ENCODE assay signal across 22 cellular contexts in genomic region chr19:48921721-48922500, GRCh38. TPM values are rescaled to one million over a fixed set of nuclear protein-coding genes. Genes with fewer than 3 reads are reported as not detected.
DNase-seq lines count a peak whose midpoint lies in the region; ATAC-seq, FAIRE-seq and TF ChIP-seq lines count a peak whose summit lies in the region.
"Had no signal": no experiment of that assay in that cellular context is flagged by ENCODE, and none has a peak within 500 bp of the region (broad histone marks: within the 10 kb centered on the region; RNA-seq: fewer than 3 reads in every experiment).

No MANE protein-coding gene starts in this region.

- intact Hi-C loops in HepG2 (cut with micrococcal nuclease; ENCODE audit: unreplicated experiment) (no loop called here), right lobe of liver (cut with DNase I) (no loop called here)

- H3K27ac ChIP-seq in HepG2 (ENCODE audit: extremely low read length, insufficient read depth, low read length) (no peak overlapping the region), right lobe of liver (no peak overlapping the region)
- H3K27ac ChIP-seq: 22Rv1, C4-2B, GM23248, HL-60 had no signal

- WGBS in HepG2 (ENCODE audit: low lambda C conversion rate), result 93% methylated on average over 5 of the region's 12 CpGs
- WGBS in right lobe of liver (ENCODE audit: insufficient coverage, low coverage, low lambda C conversion rate, missing lambda C conversion rate), result 100% methylated on average over 1 of the region's 12 CpGs

- TF ChIP-seq POLR2A in HepG2 (IDR thresholded peaks at IDR 0.05; ENCODE audit: insufficient read depth in 1 of 2, low read depth in 2 of 2, low read length in 2 of 2), result 0 out of 4 replicates have a peak, but pooled peaks of 1 of the 2 experiments have one; percentile 6
- no peak for TF ChIP-seq POLR2A in right lobe of liver (IDR thresholded peaks at IDR 0.05)

- TF ChIP-seq RAD21 in HepG2 (CRISPR knock-in tag; IDR thresholded peaks at IDR 0.05), result no peak

- no peak for TF ChIP-seq EP300 in HepG2 (IDR thresholded peaks at IDR 0.05; ENCODE audit: low read depth in 2 of 2, low read length in 2 of 2)
- TF ChIP-seq EP300 in HepG2 (CRISPR knock-in tag; IDR thresholded peaks at IDR 0.05; ENCODE audit: borderline replicate concordance), result no peak

- in situ Hi-C loops in HepG2 (cut with HindIII; ENCODE audit: extremely low pct_ligation_motif_present, low pct_unique_long_range_greater_than_20kb), result no loop called here
- in situ Hi-C loops in HAP-1 (cut with MboI; ENCODE audit: low sequenced_read_pairs), result no loop called here

- H2AFZ ChIP-seq in HepG2 (ENCODE audit: low read length), result no peak overlapping the region
- H2AFZ ChIP-seq: GM23248 had no signal

- H3K9me3 ChIP-seq in HepG2 (ENCODE audit: low read length), result no peaks in the 10 kb centered on the region
- H3K9me3 ChIP-seq in right lobe of liver, result no peaks in the 10 kb centered on the region
- H3K9me3 ChIP-seq in HAP-1, result no peaks in the 10 kb centered on the region
- H3K9me3 ChIP-seq: A549 had no signal

- no peak overlapping the region for H3K4me3 ChIP-seq in HepG2 (replicated peaks in 1 of 3; ENCODE audit: insufficient read depth in 1 of 3, low read depth in 2 of 3, low read length in 3 of 3)
- H3K4me3 ChIP-seq in right lobe of liver, result no peak overlapping the region
- H3K4me3 ChIP-seq in HAP-1, result no peak overlapping the region
- H3K4me3 ChIP-seq: A549, GM23248 had no signal

- no peaks in the 10 kb centered on the region for H4K20me1 ChIP-seq in HepG2 (ENCODE audit: insufficient read depth, low read length)

- no peak for FAIRE-seq in HepG2 (lab: Jason Lieb, UNC)
- FAIRE-seq: A549, GM12891, GM19239 had no signal

- BruUV-seq in HepG2 (replicated peaks; lab: Mats Ljungman, UMichigan), result no TSS peak

- no peaks in the 10 kb centered on the region for H3K79me2 ChIP-seq in HepG2 (ENCODE audit: insufficient read depth, low read length)

- CTCF ChIA-PET in HepG2 (lab: Yijun Ruan, JAX; ENCODE audit: low intra/inter-chr PET ratio, low total read pairs), result no interaction called here

- H3K4me1 ChIP-seq in HepG2 (ENCODE audit: insufficient read depth, low read length) (no peaks in the 10 kb centered on the region), right lobe of liver (no peaks in the 10 kb centered on the region), HAP-1 (no peaks in the 10 kb centered on the region)

- no peak overlapping the region for H3K4me2 ChIP-seq in HepG2 (ENCODE audit: low read depth, low read length)
- H3K4me2 ChIP-seq: A549 had no signal

- POLR2A ChIA-PET in HepG2 (lab: Yijun Ruan, JAX), result no interaction called here

- no peak for DNase-seq in HepG2 (ENCODE audit: low spot score)
- DNase-seq in right lobe of liver, result no peak
- peak; percentile 49 for DNase-seq in left kidney (ENCODE audit: low read depth, low spot score)
- no peak for DNase-seq in GDM1 (lab: John Stamatoyannopoulos, UW)
- DNase-seq in HAP-1 (ENCODE audit: low spot score in 2 of 2), result no peak
- DNase-seq: AML-193; CD4-positive, alpha-beta T cell; DMS79 treated with DMSO at 0.1 percent for 48 hours; GM23248; HCEC 1CT; KG1 had no signal

- H3K36me3 ChIP-seq in HepG2 (replicated peaks in 1 of 2; ENCODE audit: control insufficient read depth in 1 of 2, insufficient read depth in 2 of 2, low read length in 2 of 2) (peaks cover 5 to 23% of the 10 kb centered on the region in 2 experiments; a peak in 4 of 5 replicates), right lobe of liver (peaks cover 3 to 44% (median 20%) of the 10 kb centered on the region in 4 donors), HAP-1 (replicated peaks) (peaks cover 26% of the 10 kb centered on the region)

- TF ChIP-seq CTCF in HepG2 (CRISPR knock-in tag; IDR thresholded peaks at IDR 0.05) (no peak), right lobe of liver (IDR thresholded peaks at IDR 0.05) (no peak)

- no peak overlapping the region for H3K9ac ChIP-seq in HepG2 (ENCODE audit: insufficient read depth, low read depth, low read length)
- H3K9ac ChIP-seq: GM23248 had no signal

- H3K27me3 ChIP-seq in HepG2 (ENCODE audit: control insufficient read depth in 1 of 2, insufficient read depth in 2 of 2, low read length in 2 of 2) (no peaks in the 10 kb centered on the region), right lobe of liver (no peaks in the 10 kb centered on the region), HAP-1 (ENCODE audit: low read depth) (no peaks in the 10 kb centered on the region)

- no peak for ATAC-seq in HepG2
- no peak for ATAC-seq in right lobe of liver
- ATAC-seq in GM19328 (IDR thresholded peaks at IDR 0.05; ENCODE audit: unreplicated experiment), result no peak
- ATAC-seq: A549 had no signal

RNA-seq across cellular contexts. Expression of gene DHDH, which starts 11.6 kb away (rescaled TPM):
- total RNA-seq in HepG2 (2016; rRNA removed; fragmentation: Illumina TruSeq; extraction: Trizol) (0.13 and 0.29 TPM in 2 replicates), right lobe of liver (under 1 TPM in 1 of 6 experiments, not detected in 5; 0.29 TPM)
- total RNA-seq in HepG2 (2016; cell fraction: cytosol; rRNA removed; fragmentation: Illumina TruSeq; extraction: Trizol; ENCODE audit: low read depth), result not detected in 2 replicates
- total RNA-seq in HepG2 (2016; cell fraction: insoluble cytoplasmic fraction; rRNA removed; fragmentation: Illumina TruSeq; extraction: Trizol), result 0.30 TPM in 1 of 2 replicates, not detected in the other
- total RNA-seq in HepG2 (2016; cell fraction: membrane; rRNA removed; fragmentation: Illumina TruSeq; extraction: Trizol), result not detected in 2 replicates
- total RNA-seq in HepG2 (2016; cell fraction: nucleus; rRNA removed; fragmentation: Illumina TruSeq; extraction: Trizol), result not detected in 2 replicates
- polyA plus RNA-seq in HepG2 (2011; rRNA removed), result 0.91 and 1.9 TPM in 2 replicates
- polyA plus RNA-seq in HepG2 (2011; cell fraction: cytosol; rRNA removed), result 1.8 and 2.5 TPM in 2 replicates
- 1.9 and 2.8 TPM in 2 replicates for polyA plus RNA-seq in HepG2 (2011; cell fraction: nucleus; rRNA removed)
- polyA plus RNA-seq in HepG2 (2012), result 1.0 and 3.6 TPM in 2 replicates
- not detected in 2 replicates for polyA plus RNA-seq in HepG2 (2016; cell fraction: cytosol; fragmentation: Illumina TruSeq; extraction: Trizol; ENCODE audit: low read depth)
- not detected in 2 replicates for polyA plus RNA-seq in HepG2 (2016; cell fraction: insoluble cytoplasmic fraction; fragmentation: Illumina TruSeq; extraction: Trizol; ENCODE audit: low read depth)
- polyA plus RNA-seq in HepG2 (2016; cell fraction: membrane; fragmentation: Illumina TruSeq; extraction: Trizol; ENCODE audit: low read depth), result not detected in 2 replicates
- polyA plus RNA-seq in HepG2 (2016; cell fraction: nucleus; fragmentation: Illumina TruSeq; extraction: Trizol; ENCODE audit: insufficient read depth, low read depth), result not detected in 2 replicates
- polyA minus RNA-seq in HepG2 (2011; rRNA and poly(A)+ RNA removed; ENCODE audit: low replicate concordance), result 0.37 and 0.50 TPM in 2 replicates
- not detected in 2 replicates for polyA minus RNA-seq in HepG2 (2011; cell fraction: cytosol; rRNA and poly(A)+ RNA removed)
- polyA minus RNA-seq in HepG2 (2011; cell fraction: nucleus; rRNA and poly(A)+ RNA removed), result 0.77 TPM in 1 of 2 replicates, not detected in the other
- total RNA-seq: GM23248, HT1080 had no signal
- polyA plus RNA-seq: BJ, GM23248 had no signal

RNA-seq across cellular contexts. Expression of gene NUCB1, which starts 21.8 kb away (rescaled TPM):
- total RNA-seq in HepG2 (2016; rRNA removed; fragmentation: Illumina TruSeq; extraction: Trizol) (34.3 and 82.3 TPM in 2 replicates), right lobe of liver (100 to 1,000 TPM; 306 to 376 (median 349) TPM)
- 9.0 and 9.7 TPM in 2 replicates for total RNA-seq in HepG2 (2016; cell fraction: cytosol; rRNA removed; fragmentation: Illumina TruSeq; extraction: Trizol; ENCODE audit: low read depth)
- 28.8 and 87.6 TPM in 2 replicates for total RNA-seq in HepG2 (2016; cell fraction: insoluble cytoplasmic fraction; rRNA removed; fragmentation: Illumina TruSeq; extraction: Trizol)
- 25.3 and 25.9 TPM in 2 replicates for total RNA-seq in HepG2 (2016; cell fraction: membrane; rRNA removed; fragmentation: Illumina TruSeq; extraction: Trizol)
- total RNA-seq in HepG2 (2016; cell fraction: nucleus; rRNA removed; fragmentation: Illumina TruSeq; extraction: Trizol), result 82.3 and 93.1 TPM in 2 replicates
- polyA plus RNA-seq in HepG2 (2011; rRNA removed), result 106 and 144 TPM in 2 replicates
- 86.9 and 132 TPM in 2 replicates for polyA plus RNA-seq in HepG2 (2011; cell fraction: cytosol; rRNA removed)
- polyA plus RNA-seq in HepG2 (2011; cell fraction: nucleus; rRNA removed), result 169 and 200 TPM in 2 replicates
- 83.2 and 101 TPM in 2 replicates for polyA plus RNA-seq in HepG2 (2012)
- polyA plus RNA-seq in HepG2 (2016; cell fraction: cytosol; fragmentation: Illumina TruSeq; extraction: Trizol; ENCODE audit: low read depth), result 16.8 and 17.5 TPM in 2 replicates
- polyA plus RNA-seq in HepG2 (2016; cell fraction: insoluble cytoplasmic fraction; fragmentation: Illumina TruSeq; extraction: Trizol; ENCODE audit: low read depth), result 32.3 and 40.2 TPM in 2 replicates
- polyA plus RNA-seq in HepG2 (2016; cell fraction: membrane; fragmentation: Illumina TruSeq; extraction: Trizol; ENCODE audit: low read depth), result 25.6 and 28.2 TPM in 2 replicates
- polyA plus RNA-seq in HepG2 (2016; cell fraction: nucleus; fragmentation: Illumina TruSeq; extraction: Trizol; ENCODE audit: insufficient read depth, low read depth), result 164 and 172 TPM in 2 replicates
- 57.6 and 72.0 TPM in 2 replicates for polyA minus RNA-seq in HepG2 (2011; rRNA and poly(A)+ RNA removed; ENCODE audit: low replicate concordance)
- 40.4 and 44.8 TPM in 2 replicates for polyA minus RNA-seq in HepG2 (2011; cell fraction: cytosol; rRNA and poly(A)+ RNA removed)
- polyA minus RNA-seq in HepG2 (2011; cell fraction: nucleus; rRNA and poly(A)+ RNA removed), result 23.2 and 25.9 TPM in 2 replicates

RNA-seq across cellular contexts. Expression of gene TULP2, which starts 23.4 kb away (rescaled TPM):
- total RNA-seq in HepG2 (2016; rRNA removed; fragmentation: Illumina TruSeq; extraction: Trizol) (not detected in 2 replicates), right lobe of liver (not detected)
- total RNA-seq in HepG2 (2016; cell fraction: cytosol; rRNA removed; fragmentation: Illumina TruSeq; extraction: Trizol; ENCODE audit: low read depth), result not detected in 2 replicates
- total RNA-seq in HepG2 (2016; cell fraction: insoluble cytoplasmic fraction; rRNA removed; fragmentation: Illumina TruSeq; extraction: Trizol), result not detected in 2 replicates
- total RNA-seq in HepG2 (2016; cell fraction: membrane; rRNA removed; fragmentation: Illumina TruSeq; extraction: Trizol), result 0.12 TPM in 1 of 2 replicates, not detected in the other
- not detected in 2 replicates for total RNA-seq in HepG2 (2016; cell fraction: nucleus; rRNA removed; fragmentation: Illumina TruSeq; extraction: Trizol)
- 0.04 and 0.08 TPM in 2 replicates for polyA plus RNA-seq in HepG2 (2011; rRNA removed)
- polyA plus RNA-seq in HepG2 (2011; cell fraction: cytosol; rRNA removed), result 0.04 and 0.11 TPM in 2 replicates
- 0.23 and 0.24 TPM in 2 replicates for polyA plus RNA-seq in HepG2 (2011; cell fraction: nucleus; rRNA removed)
- polyA plus RNA-seq in HepG2 (2012), result 0.19 TPM in 1 of 2 replicates, not detected in the other
- not detected in 2 replicates for polyA plus RNA-seq in HepG2 (2016; cell fraction: cytosol; fragmentation: Illumina TruSeq; extraction: Trizol; ENCODE audit: low read depth)
- not detected in 2 replicates for polyA plus RNA-seq in HepG2 (2016; cell fraction: insoluble cytoplasmic fraction; fragmentation: Illumina TruSeq; extraction: Trizol; ENCODE audit: low read depth)
- polyA plus RNA-seq in HepG2 (2016; cell fraction: membrane; fragmentation: Illumina TruSeq; extraction: Trizol; ENCODE audit: low read depth), result not detected in 2 replicates
- not detected in 2 replicates for polyA plus RNA-seq in HepG2 (2016; cell fraction: nucleus; fragmentation: Illumina TruSeq; extraction: Trizol; ENCODE audit: insufficient read depth, low read depth)
- polyA minus RNA-seq in HepG2 (2011; rRNA and poly(A)+ RNA removed; ENCODE audit: low replicate concordance), result 0.24 TPM in 1 of 2 replicates, not detected in the other
- not detected in 2 replicates for polyA minus RNA-seq in HepG2 (2011; cell fraction: cytosol; rRNA and poly(A)+ RNA removed)
- polyA minus RNA-seq in HepG2 (2011; cell fraction: nucleus; rRNA and poly(A)+ RNA removed), result not detected in 2 replicates
- total RNA-seq: CD4-positive, alpha-beta T cell; GM23248; H4; HT1080 had no signal
- polyA plus RNA-seq: A549, GM23248, IgD-negative memory B cell had no signal

RNA-seq across cellular contexts. Expression of gene BAX, which starts 32.8 kb away (rescaled TPM):
- 167 and 176 TPM in 2 replicates for total RNA-seq in HepG2 (2016; rRNA removed; fragmentation: Illumina TruSeq; extraction: Trizol)
- total RNA-seq in HepG2 (2016; cell fraction: cytosol; rRNA removed; fragmentation: Illumina TruSeq; extraction: Trizol; ENCODE audit: low read depth), result 230 and 246 TPM in 2 replicates
- total RNA-seq in HepG2 (2016; cell fraction: insoluble cytoplasmic fraction; rRNA removed; fragmentation: Illumina TruSeq; extraction: Trizol), result 165 and 193 TPM in 2 replicates
- 237 and 254 TPM in 2 replicates for total RNA-seq in HepG2 (2016; cell fraction: membrane; rRNA removed; fragmentation: Illumina TruSeq; extraction: Trizol)
- 96.5 and 102 TPM in 2 replicates for total RNA-seq in HepG2 (2016; cell fraction: nucleus; rRNA removed; fragmentation: Illumina TruSeq; extraction: Trizol)
- polyA plus RNA-seq in HepG2 (2011; rRNA removed), result 139 and 164 TPM in 2 replicates
- polyA plus RNA-seq in HepG2 (2011; cell fraction: cytosol; rRNA removed), result 118 and 159 TPM in 2 replicates
- 330 and 345 TPM in 2 replicates for polyA plus RNA-seq in HepG2 (2011; cell fraction: nucleus; rRNA removed)
- polyA plus RNA-seq in HepG2 (2012), result 158 and 165 TPM in 2 replicates
- 324 and 380 TPM in 2 replicates for polyA plus RNA-seq in HepG2 (2016; cell fraction: cytosol; fragmentation: Illumina TruSeq; extraction: Trizol; ENCODE audit: low read depth)
- 326 and 339 TPM in 2 replicates for polyA plus RNA-seq in HepG2 (2016; cell fraction: insoluble cytoplasmic fraction; fragmentation: Illumina TruSeq; extraction: Trizol; ENCODE audit: low read depth)
- 331 and 356 TPM in 2 replicates for polyA plus RNA-seq in HepG2 (2016; cell fraction: membrane; fragmentation: Illumina TruSeq; extraction: Trizol; ENCODE audit: low read depth)
- polyA plus RNA-seq in HepG2 (2016; cell fraction: nucleus; fragmentation: Illumina TruSeq; extraction: Trizol; ENCODE audit: insufficient read depth, low read depth), result 298 and 326 TPM in 2 replicates
- polyA minus RNA-seq in HepG2 (2011; rRNA and poly(A)+ RNA removed; ENCODE audit: low replicate concordance), result 81.2 and 143 TPM in 2 replicates
- 66.1 and 82.4 TPM in 2 replicates for polyA minus RNA-seq in HepG2 (2011; cell fraction: cytosol; rRNA and poly(A)+ RNA removed)
- polyA minus RNA-seq in HepG2 (2011; cell fraction: nucleus; rRNA and poly(A)+ RNA removed), result 85.3 and 90.1 TPM in 2 replicates
- 10 to 100 TPM; 15.9 to 54.1 (median 30.8) TPM for total RNA-seq in right lobe of liver

RNA-seq across cellular contexts. Expression of gene FTL, which starts 43.2 kb away (rescaled TPM):
- total RNA-seq in HepG2 (2016; rRNA removed; fragmentation: Illumina TruSeq; extraction: Trizol) (3,909 and 8,800 TPM in 2 replicates), right lobe of liver (over 10,000 TPM in 3 of 6 experiments, 1,000 to 10,000 TPM in 3; 5,005 to 19,229 (median 10,447) TPM)
- 89,971 and 90,879 TPM in 2 replicates for total RNA-seq in HepG2 (2016; cell fraction: cytosol; rRNA removed; fragmentation: Illumina TruSeq; extraction: Trizol; ENCODE audit: low read depth)
- total RNA-seq in HepG2 (2016; cell fraction: insoluble cytoplasmic fraction; rRNA removed; fragmentation: Illumina TruSeq; extraction: Trizol), result 3,851 and 8,859 TPM in 2 replicates
- 51,578 and 56,338 TPM in 2 replicates for total RNA-seq in HepG2 (2016; cell fraction: membrane; rRNA removed; fragmentation: Illumina TruSeq; extraction: Trizol)
- 2,617 and 3,067 TPM in 2 replicates for total RNA-seq in HepG2 (2016; cell fraction: nucleus; rRNA removed; fragmentation: Illumina TruSeq; extraction: Trizol)
- 2,513 and 2,721 TPM in 2 replicates for polyA plus RNA-seq in HepG2 (2011; rRNA removed)
- 2,416 and 4,778 TPM in 2 replicates for polyA plus RNA-seq in HepG2 (2011; cell fraction: cytosol; rRNA removed)
- polyA plus RNA-seq in HepG2 (2011; cell fraction: nucleus; rRNA removed), result 1,286 and 1,341 TPM in 2 replicates
- polyA plus RNA-seq in HepG2 (2012), result 3,171 and 4,080 TPM in 2 replicates
- polyA plus RNA-seq in HepG2 (2016; cell fraction: cytosol; fragmentation: Illumina TruSeq; extraction: Trizol; ENCODE audit: low read depth), result 183,517 and 194,436 TPM in 2 replicates
- 7,307 and 7,404 TPM in 2 replicates for polyA plus RNA-seq in HepG2 (2016; cell fraction: insoluble cytoplasmic fraction; fragmentation: Illumina TruSeq; extraction: Trizol; ENCODE audit: low read depth)
- 88,210 and 91,472 TPM in 2 replicates for polyA plus RNA-seq in HepG2 (2016; cell fraction: membrane; fragmentation: Illumina TruSeq; extraction: Trizol; ENCODE audit: low read depth)
- polyA plus RNA-seq in HepG2 (2016; cell fraction: nucleus; fragmentation: Illumina TruSeq; extraction: Trizol; ENCODE audit: insufficient read depth, low read depth), result 7,073 and 8,244 TPM in 2 replicates
- polyA minus RNA-seq in HepG2 (2011; rRNA and poly(A)+ RNA removed; ENCODE audit: low replicate concordance), result 1,399 and 2,171 TPM in 2 replicates
- polyA minus RNA-seq in HepG2 (2011; cell fraction: cytosol; rRNA and poly(A)+ RNA removed), result 634 and 932 TPM in 2 replicates
- 209 and 221 TPM in 2 replicates for polyA minus RNA-seq in HepG2 (2011; cell fraction: nucleus; rRNA and poly(A)+ RNA removed)
